In the genomic region with DNA sequence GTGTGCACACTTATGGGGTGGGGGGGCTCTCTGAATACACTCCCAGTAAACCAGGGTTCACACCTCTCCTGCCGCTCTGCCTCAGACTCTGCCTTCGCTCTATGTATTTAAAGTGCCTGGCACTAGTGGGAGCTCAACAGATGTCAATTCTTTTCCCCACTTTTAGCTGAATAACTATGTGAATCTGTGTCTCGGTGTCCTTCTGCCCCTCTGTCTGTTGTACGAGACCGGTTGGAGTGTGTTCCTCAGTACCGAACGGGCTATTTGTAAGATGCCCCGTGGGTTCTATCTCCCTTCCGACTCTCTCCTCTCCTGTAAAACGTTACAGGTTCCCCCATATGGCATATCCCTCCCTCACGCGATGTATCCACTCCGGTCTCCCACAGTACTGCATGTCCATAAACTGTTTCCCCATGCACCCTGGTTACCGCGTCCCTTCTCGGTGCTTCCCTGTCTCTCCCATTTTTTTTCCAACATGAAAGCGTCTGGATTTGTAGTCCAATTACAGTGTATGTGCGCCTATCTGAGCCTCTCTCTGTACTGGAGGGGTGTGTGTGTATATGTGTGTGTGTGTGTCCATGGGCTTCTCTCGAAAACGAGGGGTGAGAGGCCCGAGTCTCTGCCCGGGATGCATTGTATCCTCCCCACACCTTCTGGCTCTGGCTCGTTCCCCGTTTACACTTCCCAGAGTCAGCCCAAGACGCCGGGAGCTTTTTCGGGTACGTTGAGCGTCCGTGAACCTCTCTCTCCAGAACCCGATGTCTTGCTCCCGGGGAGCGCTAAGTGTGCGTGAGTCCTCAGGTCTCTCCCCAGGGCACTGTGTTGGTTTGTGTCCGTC, we compare ENCODE assay signal across 8 cellular contexts.
DNase-seq lines count a peak whose midpoint lies in the region; TF ChIP-seq lines count a peak whose summit lies in the region.

No MANE protein-coding gene starts in this region.

- H3K4me1 Mint-ChIP-seq in activated naive CD4-positive, alpha-beta T cell treated with anti-CD3 and anti-CD28 coated beads, Interleukin-2, amount 10 ng/mL, durations not matched to agents 7 days and 5 days: peaks cover 31% of the 10 kb centered on the region

- H3K4me1 ChIP-seq in muscle layer of colon (ENCODE audit: insufficient read depth, low read length): peaks cover 41% of the 10 kb centered on the region

- H3K27ac ChIP-seq in SU-DHL-6 (ENCODE audit: low read depth, low read length): no peak overlapping the region
- H3K27ac ChIP-seq in epithelial cell of prostate: peak overlapping the region; percentile 96
- H3K27ac ChIP-seq in muscle layer of colon (ENCODE audit: low read depth, low read length): peak overlapping the region; percentile 79

- H3K27me3 Mint-ChIP-seq in activated naive CD4-positive, alpha-beta T cell treated with anti-CD3 and anti-CD28 coated beads, Interleukin-2, amount 10 ng/mL, durations not matched to agents 7 days and 5 days: peaks cover 20% of the 10 kb centered on the region

- no peaks in the 10 kb centered on the region for H3F3A ChIP-seq in SU-DHL-6 (ENCODE audit: insufficient read depth)

- H3K36me3 ChIP-seq in SU-DHL-6 (ENCODE audit: low read length) (no peaks in the 10 kb centered on the region), muscle layer of colon (ENCODE audit: insufficient read depth, low read length) (no peaks in the 10 kb centered on the region)

- no peak overlapping the region for H2AFZ ChIP-seq in SU-DHL-6 (ENCODE audit: low read depth, low read length, severe bottlenecking)

- no peaks in the 10 kb centered on the region for H3K36me3 Mint-ChIP-seq in activated naive CD4-positive, alpha-beta T cell treated with anti-CD3 and anti-CD28 coated beads, Interleukin-2, amount 10 ng/mL, durations not matched to agents 7 days and 5 days

- H3K4me3 ChIP-seq in SU-DHL-6 (ENCODE audit: insufficient read depth, low read length, poor library complexity, severe bottlenecking): no peak overlapping the region
- peak overlapping the region; percentile 82 to 96 for H3K4me3 ChIP-seq in muscle layer of colon (ENCODE audit: low read depth in 1 of 2, low read length in 2 of 2)

- H3K4me3 Mint-ChIP-seq in activated naive CD4-positive, alpha-beta T cell treated with anti-CD3 and anti-CD28 coated beads, Interleukin-2, amount 10 ng/mL, durations not matched to agents 7 days and 5 days: peak overlapping the region; percentile 95

- CTCF ChIA-PET in activated naive CD4-positive, alpha-beta T cell treated with anti-CD3 and anti-CD28 coated beads, Interleukin-2, amount 10 ng/mL, durations not matched to agents 7 days and 5 days (lab: Charles Lee): interaction anchor here (0.6 to 1.6 kb wide), 7 partner anchors 12 to 377 kb away, joined by 3 to 4 read pairs (median 3); no protein-coding TSS in a partner anchor

- DNase-seq in activated naive CD4-positive, alpha-beta T cell treated with anti-CD3 and anti-CD28 coated beads, Interleukin-2, amount 10 ng/mL, durations not matched to agents 7 days and 5 days: peak; percentile 23
- DNase-seq in activated naive CD4-positive, alpha-beta T cell treated with anti-CD3 and anti-CD28 coated beads, Interleukin-2, amount 50 U/mL, for 16 hours: no peak
- DNase-seq in epithelial cell of prostate (ENCODE audit: low read depth, low spot score) (no peak), UCSD-AML1 (lab: John Stamatoyannopoulos, UW; ENCODE audit: unreplicated experiment) (no peak), epidermal melanocyte (ENCODE audit: insufficient read length, low spot score) (no peak)
- DNase-seq in effector CD4-positive, alpha-beta T cell: no peak

- no peaks in the 10 kb centered on the region for H3K27me3 ChIP-seq in SU-DHL-6 (ENCODE audit: low read length)
- no peaks in the 10 kb centered on the region for H3K27me3 ChIP-seq in muscle layer of colon (ENCODE audit: control insufficient read depth in 1 of 2, insufficient read depth in 2 of 2, low read length in 2 of 2)

- no peak for TF ChIP-seq CTCF in SU-DHL-6 (IDR thresholded peaks at IDR 0.05; ENCODE audit: insufficient read depth, low read length, poor library complexity, severe bottlenecking)

- H3K4me2 ChIP-seq in SU-DHL-6 (ENCODE audit: low read depth, low read length, poor library complexity, severe bottlenecking): peak overlapping the region; percentile 62

- no peaks in the 10 kb centered on the region for H3K79me2 ChIP-seq in SU-DHL-6 (ENCODE audit: insufficient read depth, low read length)

- peak overlapping the region; percentile 85 for H3K27ac Mint-ChIP-seq in activated naive CD4-positive, alpha-beta T cell treated with anti-CD3 and anti-CD28 coated beads, Interleukin-2, amount 10 ng/mL, durations not matched to agents 7 days and 5 days

- H3K9me3 Mint-ChIP-seq in activated naive CD4-positive, alpha-beta T cell treated with anti-CD3 and anti-CD28 coated beads, Interleukin-2, amount 10 ng/mL, durations not matched to agents 7 days and 5 days: no peaks in the 10 kb centered on the region

- H4K20me1 ChIP-seq in SU-DHL-6 (ENCODE audit: low read depth, low read length): no peaks in the 10 kb centered on the region

- H3K9me3 ChIP-seq in SU-DHL-6 (ENCODE audit: insufficient read depth, low read length) (no peaks in the 10 kb centered on the region), muscle layer of colon (ENCODE audit: low read length) (no peaks in the 10 kb centered on the region)

- H3K9ac ChIP-seq in SU-DHL-6 (ENCODE audit: low read length) (peak overlapping the region; percentile 63), muscle layer of colon (ENCODE audit: low read length) (peak overlapping the region; percentile 74)

- no peaks in the 10 kb centered on the region for H3K9me2 ChIP-seq in SU-DHL-6 (replicated peaks; ENCODE audit: insufficient read depth, low read length)
